In the genomic region with DNA sequence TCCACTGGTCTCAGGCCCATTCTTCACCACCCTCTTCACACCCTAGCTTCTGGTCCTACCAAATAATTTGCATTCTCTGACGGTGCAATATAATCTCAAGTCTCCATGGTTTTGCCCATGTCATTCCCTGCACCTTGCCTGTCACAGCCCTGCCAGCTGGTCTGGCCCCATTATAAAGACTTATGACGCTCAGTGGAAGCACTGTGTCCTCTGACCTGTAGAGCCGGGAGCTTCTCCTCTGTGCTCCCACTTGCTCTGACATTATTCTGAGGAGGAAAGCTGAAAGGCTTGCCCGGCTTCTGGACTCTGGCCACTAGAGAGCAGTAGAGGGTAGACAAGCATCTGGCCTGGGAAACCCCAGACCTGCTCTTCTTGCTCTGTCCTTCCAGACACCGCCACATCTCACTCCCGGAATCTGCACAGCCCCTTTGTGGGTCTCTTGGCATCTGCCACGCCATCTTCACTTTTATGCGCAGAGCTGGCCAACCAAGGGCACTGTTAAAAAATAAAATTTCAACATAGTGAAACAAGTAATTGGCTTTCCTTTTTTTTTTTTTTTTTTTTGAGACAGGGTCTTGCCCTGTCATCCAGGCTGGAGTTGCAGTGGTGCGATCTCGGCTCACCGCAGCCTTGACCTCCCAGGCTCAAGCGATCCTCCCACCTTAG, we compare ENCODE assay signal across 9 cellular contexts. TPM values are rescaled to one million over a fixed set of nuclear protein-coding genes. Genes with fewer than 3 reads are reported as not detected.
DNase-seq lines count a peak whose midpoint lies in the region; ATAC-seq and TF ChIP-seq lines count a peak whose summit lies in the region.
"Had no signal": no experiment of that assay in that cellular context is flagged by ENCODE, and none has a peak within 500 bp of the region (broad histone marks: within the 10 kb centered on the region; RNA-seq: fewer than 3 reads in every experiment).

No MANE protein-coding gene starts in this region.

- no peaks in the 10 kb centered on the region for H3K9me3 ChIP-seq in CD8-positive, alpha-beta memory T cell (ENCODE audit: low read length)
- H3K9me3 ChIP-seq in liver (ENCODE audit: control insufficient read depth in 4 of 4, low read length in 3 of 4) = no peaks in the 10 kb centered on the region

- H3K27me3 Mint-ChIP-seq in CD8-positive, alpha-beta memory T cell = peaks cover 15 to 24% of the 10 kb centered on the region in 2 donors
- H3K27me3 Mint-ChIP-seq in activated CD4-positive, alpha-beta T cell treated with anti-CD3 and anti-CD28 coated beads, Interleukin-2, amount 10 ng/mL, durations not matched to agents 24 days and 14 days = peaks cover 26% of the 10 kb centered on the region

- peaks cover 3% of the 10 kb centered on the region for H3K27me3 ChIP-seq in CD8-positive, alpha-beta memory T cell (ENCODE audit: insufficient read depth, low read length, poor library complexity, severe bottlenecking)
- no peaks in the 10 kb centered on the region for H3K27me3 ChIP-seq in liver (ENCODE audit: control insufficient read depth in 4 of 4, insufficient read depth in 4 of 4, low read length in 3 of 4)

- peaks cover 12 to 17% (median 12%) of the 10 kb centered on the region in 3 donors for H3K4me1 Mint-ChIP-seq in CD8-positive, alpha-beta memory T cell
- peaks cover 13% of the 10 kb centered on the region for H3K4me1 Mint-ChIP-seq in activated CD4-positive, alpha-beta T cell treated with anti-CD3 and anti-CD28 coated beads, Interleukin-2, amount 10 ng/mL, durations not matched to agents 24 days and 14 days

- whole genome bisulfite sequencing in liver = 29% methylated on average over 12 of the region's 12 CpGs

- H3K4me3 ChIP-seq in CD8-positive, alpha-beta memory T cell (ENCODE audit: low read length) = no peak overlapping the region
- no peak overlapping the region for H3K4me3 ChIP-seq in coronary artery
- H3K4me3 ChIP-seq in liver (ENCODE audit: low read depth in 1 of 3, low read length in 3 of 3) = no peak overlapping the region

- no peaks in the 10 kb centered on the region for H3K36me3 Mint-ChIP-seq in CD8-positive, alpha-beta memory T cell
- no peaks in the 10 kb centered on the region for H3K36me3 Mint-ChIP-seq in activated CD4-positive, alpha-beta T cell treated with anti-CD3 and anti-CD28 coated beads, Interleukin-2, amount 10 ng/mL, durations not matched to agents 24 days and 14 days (ENCODE audit: low read depth)
- H3K36me3 Mint-ChIP-seq: activated naive CD8-positive, alpha-beta T cell had no signal

- peak; percentile 51 to 76 (median 65) for DNase-seq in CD8-positive, alpha-beta memory T cell
- DNase-seq in NCI-H69 (lab: John Stamatoyannopoulos, UW) (peak; percentile 92), coronary artery (ENCODE audit: low spot score) (peak; percentile 85)
- DNase-seq in activated CD4-positive, alpha-beta T cell treated with anti-CD3 and anti-CD28 coated beads, Interleukin-2, amount 10 ng/mL, durations not matched to agents 24 days and 14 days = peak; percentile 93
- DNase-seq in stimulated activated CD4-positive, alpha-beta T cell treated with anti-CD3 and anti-CD28 coated beads, TNF-alpha, amount 100 ng/mL, for 48 hours (ENCODE audit: low read depth in 3 of 3) = peak; percentile 65 to 70 (median 67)

- CTCF ChIA-PET in CD8-positive, alpha-beta memory T cell (lab: Charles Lee) = interaction anchor here (0.6 to 3.5 kb wide), 34 partner anchors 9 to 526 kb away, joined by 3 to 27 read pairs (median 4); no protein-coding TSS in a partner anchor

- H3K27ac Mint-ChIP-seq in CD8-positive, alpha-beta memory T cell = peak overlapping the region in 2 of 8 donors; percentile 14 to 47
- H3K27ac Mint-ChIP-seq in activated CD4-positive, alpha-beta T cell treated with anti-CD3 and anti-CD28 coated beads, Interleukin-2, amount 10 ng/mL, durations not matched to agents 24 days and 14 days = peak overlapping the region; percentile 2
- H3K27ac Mint-ChIP-seq: activated naive CD8-positive, alpha-beta T cell had no signal

- peak overlapping the region in 1 of 7 donors; percentile 28 for H3K4me3 Mint-ChIP-seq in CD8-positive, alpha-beta memory T cell
- no peak overlapping the region for H3K4me3 Mint-ChIP-seq in activated CD4-positive, alpha-beta T cell treated with anti-CD3 and anti-CD28 coated beads, Interleukin-2, amount 10 ng/mL, durations not matched to agents 24 days and 14 days
- H3K4me3 Mint-ChIP-seq: activated naive CD8-positive, alpha-beta T cell had no signal

- no peak overlapping the region for H3K27ac ChIP-seq in CD8-positive, alpha-beta memory T cell (ENCODE audit: low read depth, low read length)
- H3K27ac ChIP-seq in coronary artery (no peak overlapping the region), liver (ENCODE audit: low read depth in 1 of 2, low read length in 2 of 2) (no peak overlapping the region)

- TF ChIP-seq CTCF in coronary artery (IDR thresholded peaks at IDR 0.05) (peak; percentile 80), liver (IDR thresholded peaks at IDR 0.05; ENCODE audit: low read depth, low read length, missing input control) (peak; percentile 94)

- H3K9ac ChIP-seq in liver (ENCODE audit: low read depth in 1 of 2, low read length in 2 of 2) = no peak overlapping the region

- peak; percentile 97 for TF ChIP-seq RAD21 in liver (IDR thresholded peaks at IDR 0.05)

- no peaks in the 10 kb centered on the region for H3K36me3 ChIP-seq in CD8-positive, alpha-beta memory T cell (ENCODE audit: insufficient read depth, low read length)
- H3K36me3 ChIP-seq in liver (ENCODE audit: control insufficient read depth in 4 of 4, insufficient read depth in 3 of 4, low read depth in 1 of 4, low read length in 3 of 4) = no peaks in the 10 kb centered on the region

- peak; percentile 90 for ATAC-seq in GM19438 (IDR thresholded peaks at IDR 0.05; ENCODE audit: low read depth, unreplicated experiment)
- ATAC-seq in HG03469 (IDR thresholded peaks at IDR 0.05; ENCODE audit: unreplicated experiment) = peak; percentile 64

- H3K9me3 Mint-ChIP-seq in CD8-positive, alpha-beta memory T cell = no peaks in the 10 kb centered on the region
- no peaks in the 10 kb centered on the region for H3K9me3 Mint-ChIP-seq in activated CD4-positive, alpha-beta T cell treated with anti-CD3 and anti-CD28 coated beads, Interleukin-2, amount 10 ng/mL, durations not matched to agents 24 days and 14 days

- H3K4me1 ChIP-seq in CD8-positive, alpha-beta memory T cell (ENCODE audit: insufficient read depth, low read length) = no peaks in the 10 kb centered on the region
- no peaks in the 10 kb centered on the region for H3K4me1 ChIP-seq in liver (ENCODE audit: control insufficient read depth in 4 of 4, insufficient read depth in 4 of 4, low read length in 3 of 4)

- POLR2A ChIA-PET in CD8-positive, alpha-beta memory T cell (lab: Charles Lee) = no interaction called here

- intact Hi-C loops in activated CD4-positive, alpha-beta T cell treated with anti-CD3 and anti-CD28 coated beads, Interleukin-2, amount 10 ng/mL, durations not matched to agents 24 days and 14 days (cut with micrococcal nuclease) = loop anchor here (1.0 to 5.0 kb wide), 7 partner anchors 90 to 518 kb away; a partner anchor contains a TSS

TF ChIP-seq in liver, 16 proteins besides CTCF, POLR2A, EP300 and RAD21:
- TF ChIP-seq FOXA1 (IDR thresholded peaks at IDR 0.05) (no peak), YY1 (IDR thresholded peaks at IDR 0.05) (peak; percentile 11), HNF4A (conservative IDR thresholded peaks at IDR 0.05) (peak in 1 of 2 donors; percentile 25), RXRA (IDR thresholded peaks at IDR 0.05) (peak in 1 of 2 donors; percentile 42), EGR1 (IDR thresholded peaks at IDR 0.05; ENCODE audit: low read depth in 2 of 2) (no peak)
- TF ChIP-seq, protein P1, sequence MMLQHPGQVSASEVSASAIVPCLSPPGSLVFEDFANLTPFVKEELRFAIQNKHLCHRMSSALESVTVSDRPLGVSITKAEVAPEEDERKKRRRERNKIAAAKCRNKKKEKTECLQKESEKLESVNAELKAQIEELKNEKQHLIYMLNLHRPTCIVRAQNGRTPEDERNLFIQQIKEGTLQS (IDR thresholded peaks at IDR 0.05) = peak; percentile 31
- TF ChIP-seq, protein P2, sequence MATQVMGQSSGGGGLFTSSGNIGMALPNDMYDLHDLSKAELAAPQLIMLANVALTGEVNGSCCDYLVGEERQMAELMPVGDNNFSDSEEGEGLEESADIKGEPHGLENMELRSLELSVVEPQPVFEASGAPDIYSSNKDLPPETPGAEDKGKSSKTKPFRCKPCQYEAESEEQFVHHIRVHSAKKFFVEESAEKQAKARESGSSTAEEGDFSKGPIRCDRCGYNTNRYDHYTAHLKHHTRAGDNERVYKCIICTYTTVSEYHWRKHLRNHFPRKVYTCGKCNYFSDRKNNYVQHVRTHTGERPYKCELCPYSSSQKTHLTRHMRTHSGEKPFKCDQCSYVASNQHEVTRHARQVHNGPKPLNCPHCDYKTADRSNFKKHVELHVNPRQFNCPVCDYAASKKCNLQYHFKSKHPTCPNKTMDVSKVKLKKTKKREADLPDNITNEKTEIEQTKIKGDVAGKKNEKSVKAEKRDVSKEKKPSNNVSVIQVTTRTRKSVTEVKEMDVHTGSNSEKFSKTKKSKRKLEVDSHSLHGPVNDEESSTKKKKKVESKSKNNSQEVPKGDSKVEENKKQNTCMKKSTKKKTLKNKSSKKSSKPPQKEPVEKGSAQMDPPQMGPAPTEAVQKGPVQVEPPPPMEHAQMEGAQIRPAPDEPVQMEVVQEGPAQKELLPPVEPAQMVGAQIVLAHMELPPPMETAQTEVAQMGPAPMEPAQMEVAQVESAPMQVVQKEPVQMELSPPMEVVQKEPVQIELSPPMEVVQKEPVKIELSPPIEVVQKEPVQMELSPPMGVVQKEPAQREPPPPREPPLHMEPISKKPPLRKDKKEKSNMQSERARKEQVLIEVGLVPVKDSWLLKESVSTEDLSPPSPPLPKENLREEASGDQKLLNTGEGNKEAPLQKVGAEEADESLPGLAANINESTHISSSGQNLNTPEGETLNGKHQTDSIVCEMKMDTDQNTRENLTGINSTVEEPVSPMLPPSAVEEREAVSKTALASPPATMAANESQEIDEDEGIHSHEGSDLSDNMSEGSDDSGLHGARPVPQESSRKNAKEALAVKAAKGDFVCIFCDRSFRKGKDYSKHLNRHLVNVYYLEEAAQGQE (IDR thresholded peaks at IDR 0.05) = no peak

RNA-seq across cellular contexts. Expression of a gene that starts 44.4 kb away (rescaled TPM):
- total RNA-seq in CD8-positive, alpha-beta memory T cell = 10 to 100 TPM; 45.5 to 47.9 TPM
- 49.9 TPM for polyA plus RNA-seq in CD8-positive, alpha-beta memory T cell
- 35.1 and 36.1 TPM in 2 replicates for total RNA-seq in activated CD4-positive, alpha-beta T cell treated with anti-CD3 and anti-CD28 coated beads, Interleukin-2, amount 10 ng/mL, durations not matched to agents 24 days and 14 days
- 1 to 10 TPM; 6.6 to 9.8 TPM for total RNA-seq in liver
- polyA plus RNA-seq in liver = 10 to 100 TPM; 22.1 to 44.3 TPM
